In the genomic region with DNA sequence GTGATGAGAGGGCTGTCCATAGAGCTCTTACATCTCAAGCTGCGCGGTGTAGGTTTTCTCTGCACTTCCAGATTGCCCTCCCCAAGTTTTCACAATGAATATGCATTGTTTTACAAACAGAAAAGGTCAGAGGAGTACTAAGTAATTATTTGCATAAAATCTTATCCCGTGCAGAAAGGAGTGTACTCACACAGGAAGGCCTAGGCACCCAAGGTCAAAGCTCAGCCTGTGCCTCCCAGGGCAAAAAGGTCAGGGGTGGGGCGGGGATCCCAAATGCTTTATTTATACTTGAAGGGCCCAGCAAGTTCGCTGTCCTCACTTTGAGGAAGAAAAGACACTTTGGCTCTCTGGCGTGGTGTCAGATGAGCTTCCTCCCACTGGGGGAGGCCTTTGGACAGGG, we compare ENCODE assay signal across 20 cellular contexts. TPM values are rescaled to one million over a fixed set of nuclear protein-coding genes. Genes with fewer than 3 reads are reported as not detected.
A peak's percentile ranks its signal among the peaks of the same experiment; 100 is the strongest.
DNase-seq lines count a peak whose midpoint lies in the region; ATAC-seq and TF ChIP-seq lines count a peak whose summit lies in the region.
"Had no signal": no experiment of that assay in that cellular context is flagged by ENCODE, and none has a peak within 500 bp of the region (broad histone marks: within the 10 kb centered on the region; RNA-seq: fewer than 3 reads in every experiment).

No MANE protein-coding gene starts in this region.

- H3K27ac Mint-ChIP-seq in activated CD4-positive, alpha-beta T cell treated with anti-CD3 and anti-CD28 coated beads, Interleukin-2, amount 10 ng/mL, durations not matched to agents 24 days and 14 days, result peak overlapping the region; percentile 4
- peak overlapping the region; percentile 59 for H3K27ac Mint-ChIP-seq in stimulated activated naive B cell treated with anti-CD40 and anti-IgM and Interleukin-4, amounts not matched to agents 10 μg/mL and 1 μg/mL and 100 μg/mL, for 72 hours
- H3K27ac Mint-ChIP-seq: activated naive CD4-positive, alpha-beta T cell treated with anti-CD3 and anti-CD28 coated beads for 36 hours had no signal

- H3K4me3 ChIP-seq in ascending aorta, result no peak overlapping the region
- peak overlapping the region in 2 of 3 donors; percentile 60 to 68 for H3K4me3 ChIP-seq in liver (ENCODE audit: low read depth in 1 of 3, low read length in 3 of 3)
- no peak overlapping the region for H3K4me3 ChIP-seq in MM.1S (ENCODE audit: low read length)
- H3K4me3 ChIP-seq: BLaER1, dorsolateral prefrontal cortex, K562, ovary, skin epidermis, thyroid gland had no signal

- H3K4me1 Mint-ChIP-seq in activated CD4-positive, alpha-beta T cell treated with anti-CD3 and anti-CD28 coated beads, Interleukin-2, amount 10 ng/mL, durations not matched to agents 24 days and 14 days, result peaks cover 37% of the 10 kb centered on the region
- peaks cover 36 to 72% of the 10 kb centered on the region in 2 donors for H3K4me1 Mint-ChIP-seq in stimulated activated naive B cell treated with anti-CD40 and anti-IgM and Interleukin-4, amounts not matched to agents 10 μg/mL and 1 μg/mL and 100 μg/mL, for 72 hours

- no peak overlapping the region for H3K4me2 ChIP-seq in MM.1S (ENCODE audit: low read depth, low read length)
- H3K4me2 ChIP-seq: BLaER1 had no signal

- 0 out of 2 replicates have a peak, but pooled peaks cover 3% of the 10 kb centered on the region for H3K79me2 ChIP-seq in MM.1S (ENCODE audit: low read length)

- TF ChIP-seq RAD21 in liver (IDR thresholded peaks at IDR 0.05), result peak in 1 of 2 donors; percentile 10

- H3F3A ChIP-seq in MM.1S (ENCODE audit: insufficient read depth, low read length), result peaks cover 12% of the 10 kb centered on the region

- H3K9me3 ChIP-seq in ascending aorta (no peaks in the 10 kb centered on the region), liver (ENCODE audit: control insufficient read depth in 4 of 4, low read length in 3 of 4) (no peaks in the 10 kb centered on the region), MM.1S (replicated peaks; ENCODE audit: insufficient read depth, low read length) (no peaks in the 10 kb centered on the region)
- H3K9me3 ChIP-seq: BLaER1, ovary, thyroid gland had no signal

- 26% methylated on average over 6 of the region's 6 CpGs for WGBS in liver

- H3K27ac ChIP-seq in ascending aorta (peak overlapping the region; percentile 3 to 46), liver (ENCODE audit: low read depth in 1 of 2, low read length in 2 of 2) (peak overlapping the region; percentile 74 to 83), MM.1S (ENCODE audit: low read length) (no peak overlapping the region)
- H3K27ac ChIP-seq: BLaER1, dorsolateral prefrontal cortex, HL-60, ovary had no signal

- no peaks in the 10 kb centered on the region for H3K9me3 Mint-ChIP-seq in activated CD4-positive, alpha-beta T cell treated with anti-CD3 and anti-CD28 coated beads, Interleukin-2, amount 10 ng/mL, durations not matched to agents 24 days and 14 days
- H3K9me3 Mint-ChIP-seq in stimulated activated naive B cell treated with anti-CD40 and anti-IgM and Interleukin-4, amounts not matched to agents 10 μg/mL and 1 μg/mL and 100 μg/mL, for 72 hours, result peaks cover 0 to 2% of the 10 kb centered on the region in 2 donors
- H3K9me3 Mint-ChIP-seq: activated naive CD4-positive, alpha-beta T cell treated with anti-CD3 and anti-CD28 coated beads for 36 hours had no signal

- ATAC-seq in stimulated activated naive B cell treated with anti-CD40 and anti-IgM and Interleukin-4, amounts not matched to agents 10 μg/mL and 1 μg/mL and 100 μg/mL, for 72 hours (replicated peaks), result peak; percentile 44 to 64
- ATAC-seq in GM18868 (IDR thresholded peaks at IDR 0.05; ENCODE audit: unreplicated experiment), result no peak
- ATAC-seq: activated CD4-positive, alpha-beta T cell treated with anti-CD3 and anti-CD28 coated beads for 36 hours; K562; SK-N-SH treated with all-trans-retinoic acid at 6 μM for 48 hours had no signal

- no peak overlapping the region for H3K4me3 Mint-ChIP-seq in activated CD4-positive, alpha-beta T cell treated with anti-CD3 and anti-CD28 coated beads, Interleukin-2, amount 10 ng/mL, durations not matched to agents 24 days and 14 days
- peak overlapping the region; percentile 79 to 81 for H3K4me3 Mint-ChIP-seq in stimulated activated naive B cell treated with anti-CD40 and anti-IgM and Interleukin-4, amounts not matched to agents 10 μg/mL and 1 μg/mL and 100 μg/mL, for 72 hours
- H3K4me3 Mint-ChIP-seq: activated CD4-positive, alpha-beta T cell treated with anti-CD3 and anti-CD28 coated beads for 36 hours; activated naive CD4-positive, alpha-beta T cell treated with anti-CD3 and anti-CD28 coated beads for 36 hours had no signal

- H3K27me3 ChIP-seq in ascending aorta (no peaks in the 10 kb centered on the region), liver (ENCODE audit: control insufficient read depth in 4 of 4, insufficient read depth in 4 of 4, low read length in 3 of 4) (no peaks in the 10 kb centered on the region), MM.1S (replicated peaks; ENCODE audit: insufficient read depth, low read length) (no peaks in the 10 kb centered on the region)
- H3K27me3 ChIP-seq: BLaER1, dorsolateral prefrontal cortex, ovary, thyroid gland had no signal

- H3K9me2 ChIP-seq in MM.1S (replicated peaks; ENCODE audit: insufficient read depth, low read length), result no peaks in the 10 kb centered on the region

- H2AFZ ChIP-seq in MM.1S (ENCODE audit: low read length), result no peak overlapping the region

- no peaks in the 10 kb centered on the region for H3K27me3 Mint-ChIP-seq in activated CD4-positive, alpha-beta T cell treated with anti-CD3 and anti-CD28 coated beads, Interleukin-2, amount 10 ng/mL, durations not matched to agents 24 days and 14 days
- H3K27me3 Mint-ChIP-seq in stimulated activated naive B cell treated with anti-CD40 and anti-IgM and Interleukin-4, amounts not matched to agents 10 μg/mL and 1 μg/mL and 100 μg/mL, for 72 hours, result no peaks in the 10 kb centered on the region
- H3K27me3 Mint-ChIP-seq: activated CD4-positive, alpha-beta T cell treated with anti-CD3 and anti-CD28 coated beads for 36 hours had no signal

- peaks cover 4 to 37% of the 10 kb centered on the region in 2 donors for H3K4me1 ChIP-seq in ascending aorta
- peaks cover 12 to 55% (median 33%) of the 10 kb centered on the region in 4 donors for H3K4me1 ChIP-seq in liver (ENCODE audit: control insufficient read depth in 4 of 4, insufficient read depth in 4 of 4, low read length in 3 of 4)
- H3K4me1 ChIP-seq in MM.1S (ENCODE audit: low read length), result peaks cover 12% of the 10 kb centered on the region

- H3K36me3 Mint-ChIP-seq in activated CD4-positive, alpha-beta T cell treated with anti-CD3 and anti-CD28 coated beads, Interleukin-2, amount 10 ng/mL, durations not matched to agents 24 days and 14 days (ENCODE audit: low read depth), result peaks cover 7% of the 10 kb centered on the region
- peaks cover 56 to 67% of the 10 kb centered on the region in 2 donors for H3K36me3 Mint-ChIP-seq in stimulated activated naive B cell treated with anti-CD40 and anti-IgM and Interleukin-4, amounts not matched to agents 10 μg/mL and 1 μg/mL and 100 μg/mL, for 72 hours

- no peaks in the 10 kb centered on the region for H4K20me1 ChIP-seq in MM.1S (ENCODE audit: insufficient read depth, low read length)

- intact Hi-C loops in activated CD4-positive, alpha-beta T cell treated with anti-CD3 and anti-CD28 coated beads, Interleukin-2, amount 10 ng/mL, durations not matched to agents 24 days and 14 days (cut with micrococcal nuclease), result no loop called here
- intact Hi-C loops in ascending aorta (cut with DNase I), result loop anchor here (5.0 kb wide), 1 partner anchor 80 kb away; no protein-coding TSS in a partner anchor

- DNase-seq in activated CD4-positive, alpha-beta T cell treated with anti-CD3 and anti-CD28 coated beads, Interleukin-2, amount 10 ng/mL, durations not matched to agents 24 days and 14 days, result no peak
- DNase-seq in activated CD4-positive, alpha-beta T cell treated with anti-CD3 and anti-CD28 coated beads for 48 hours, result no peak
- DNase-seq in ascending aorta (ENCODE audit: low spot score in 2 of 2), result no peak
- no peak for DNase-seq in stimulated activated naive B cell treated with anti-CD40 and anti-IgM and Interleukin-4, amounts not matched to agents 10 μg/mL and 1 μg/mL and 100 μg/mL, for 72 hours
- no peak for DNase-seq in MM.1S
- DNase-seq in NCI-H146 (lab: John Stamatoyannopoulos, UW), result no peak
- DNase-seq: activated CD4-positive, alpha-beta T cell treated with anti-CD3 and anti-CD28 coated beads for 36 hours; activated naive CD4-positive, alpha-beta T cell treated with anti-CD3 and anti-CD28 coated beads for 36 hours; dorsolateral prefrontal cortex; MV-4-11; NCI-H2081 treated with DMSO at 0.1 percent for 48 hours; ovary; thyroid gland had no signal

- TF ChIP-seq CTCF in ascending aorta (IDR thresholded peaks at IDR 0.05) (no peak), liver (IDR thresholded peaks at IDR 0.05; ENCODE audit: low read depth, low read length, missing input control) (no peak), MM.1S (IDR thresholded peaks at IDR 0.05; ENCODE audit: low read length) (no peak)

- H3K9ac ChIP-seq in liver (ENCODE audit: low read depth in 1 of 2, low read length in 2 of 2) (peak overlapping the region in 1 of 2 donors; percentile 4), MM.1S (ENCODE audit: low read length) (no peak overlapping the region)
- H3K9ac ChIP-seq: BLaER1 had no signal

- H3K36me3 ChIP-seq in ascending aorta, result peaks cover 17 to 25% of the 10 kb centered on the region in 2 donors
- H3K36me3 ChIP-seq in liver (ENCODE audit: control insufficient read depth in 4 of 4, insufficient read depth in 3 of 4, low read depth in 1 of 4, low read length in 3 of 4), result peaks cover 0 to 25% (median 14%) of the 10 kb centered on the region in 4 donors
- H3K36me3 ChIP-seq in MM.1S (replicated peaks; ENCODE audit: insufficient read depth, low read length), result no peaks in the 10 kb centered on the region
- H3K36me3 ChIP-seq: ovary had no signal

TF ChIP-seq in liver, 16 proteins besides CTCF, POLR2A, EP300 and RAD21 (continues in another document):
- TF ChIP-seq EGR1 (IDR thresholded peaks at IDR 0.05; ENCODE audit: low read depth in 2 of 2) (peak in 1 of 2 donors; percentile 46), HNF4G (IDR thresholded peaks at IDR 0.05) (peak; percentile 78), YY1 (IDR thresholded peaks at IDR 0.05) (no peak), FOXA2 (IDR thresholded peaks at IDR 0.05) (peak; percentile 66)
- TF ChIP-seq, protein P1, sequence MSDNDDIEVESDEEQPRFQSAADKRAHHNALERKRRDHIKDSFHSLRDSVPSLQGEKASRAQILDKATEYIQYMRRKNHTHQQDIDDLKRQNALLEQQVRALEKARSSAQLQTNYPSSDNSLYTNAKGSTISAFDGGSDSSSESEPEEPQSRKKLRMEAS (IDR thresholded peaks at IDR 0.05), result peak; percentile 80

RNA-seq across cellular contexts. Expression of a gene that starts 10.3 kb away (rescaled TPM):
- total RNA-seq in activated CD4-positive, alpha-beta T cell treated with anti-CD3 and anti-CD28 coated beads, Interleukin-2, amount 10 ng/mL, durations not matched to agents 24 days and 14 days, result 0.28 TPM in 1 of 2 replicates, not detected in the other
- total RNA-seq in ascending aorta, result 5.7 TPM
- 1 to 10 TPM in 1 of 2 donors, under 1 TPM in 1; 0.23 to 6.0 TPM for total RNA-seq in liver
- polyA plus RNA-seq in liver, result under 1 TPM; 0.65 to 0.96 TPM
- total RNA-seq: activated naive CD4-positive, alpha-beta T cell treated with anti-CD3 and anti-CD28 coated beads for 36 hours had no signal

Comparison
In these comparisons a context has a peak if more than half of its experiments do, and no peak if none do; other contexts are left out.
1. H3K4me3 ChIP-seq: peak in liver (2 of 3); none in ascending aorta (0 of 2) and MM.1S (single experiment).